ENCODE assay signal across 8 cellular contexts in the genomic region with DNA sequence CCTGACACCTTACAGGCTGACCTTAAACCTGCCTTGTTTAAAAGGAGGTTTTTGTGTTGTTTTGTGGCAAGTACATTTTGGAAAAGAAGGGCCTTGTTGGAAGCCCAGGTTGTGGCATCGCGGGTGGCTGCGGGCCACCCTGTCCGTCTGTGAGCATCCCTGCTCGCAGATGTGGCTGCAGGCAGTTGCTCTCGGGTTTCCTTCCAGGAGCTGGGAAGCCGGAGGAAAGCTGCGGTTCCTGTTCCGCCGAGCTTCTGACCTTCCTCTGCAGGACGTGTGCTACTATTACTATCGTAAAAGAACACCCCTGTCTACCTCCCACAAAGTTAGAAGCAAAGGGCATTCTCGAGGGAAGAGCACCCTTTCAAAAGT. TPM values are rescaled to one million over a fixed set of nuclear protein-coding genes. Genes with fewer than 3 reads are reported as not detected.
A peak's percentile ranks its signal among the peaks of the same experiment; 100 is the strongest.
DNase-seq lines count a peak whose midpoint lies in the region; ATAC-seq and TF ChIP-seq lines count a peak whose summit lies in the region.

No MANE protein-coding gene starts in this region.

- TF ChIP-seq CTCF in GM23338 (conservative IDR thresholded peaks at IDR 0.05; ENCODE audit: low read depth in 2 of 2) (no peak), spleen (IDR thresholded peaks at IDR 0.05 in 8 of 11, conservative IDR thresholded peaks at IDR 0.05 in 3 of 11) (no peak)

- in situ Hi-C loops in T47D (cut with HindIII; ENCODE audit: low pct_unique_long_range_greater_than_20kb, low sequenced_read_pairs): no loop called here

- H3K9me2 ChIP-seq in GM23338 (ENCODE audit: insufficient read depth): no peaks in the 10 kb centered on the region

- H3K4me1 Mint-ChIP-seq in GM23338: peaks cover 29% of the 10 kb centered on the region; the same call in 2 of the 3 replicates

- no peak for TF ChIP-seq POLR2A in spleen (IDR thresholded peaks at IDR 0.05)

- no peaks in the 10 kb centered on the region; the same call in 1 of the 2 replicates for H3F3A ChIP-seq in GM23338 (replicated peaks; ENCODE audit: low read depth)

- peaks cover 37% of the 10 kb centered on the region for H3K9me3 Mint-ChIP-seq in GM23338

- H3K4me3 ChIP-seq in GM23338: peak overlapping the region; percentile 87
- H3K4me3 ChIP-seq in spleen: peak overlapping the region; percentile 65 to 97 (median 88)

- peak overlapping the region; percentile 95 for H3K27ac Mint-ChIP-seq in GM23338

- DNase-seq in NCI-H2227 (lab: John Stamatoyannopoulos, UW; ENCODE audit: unreplicated experiment): peak; percentile 28
- DNase-seq in NCI-H2227 treated with DMSO at 0.1 percent for 48 hours (lab: John Stamatoyannopoulos, UW): no peak
- DNase-seq in GM23338 (ENCODE audit: low spot score): peak; percentile 67
- peak; percentile 52 for DNase-seq in NCI-H69 (lab: John Stamatoyannopoulos, UW)
- DNase-seq in T47D (ENCODE audit: low read depth in 1 of 2, low spot score in 1 of 2): peak; percentile 25 to 59
- peak; percentile 50 for DNase-seq in iris pigment epithelial cell (ENCODE audit: low read depth)
- DNase-seq in spleen: peak; percentile 85
- DNase-seq in NOMO-1 treated with dmso at 0.1 percent for 144 hours (lab: John Stamatoyannopoulos, UW; ENCODE audit: unreplicated experiment): no peak

- H4K20me1 ChIP-seq in GM23338 (replicated peaks; ENCODE audit: insufficient read depth): no peaks in the 10 kb centered on the region

- H3K4me3 Mint-ChIP-seq in GM23338: peak overlapping the region; percentile 89

- H3K27me3 Mint-ChIP-seq in GM23338 (ENCODE audit: insufficient read depth, low read depth, poor library complexity): peaks cover 6% of the 10 kb centered on the region

- H3K79me2 ChIP-seq in GM23338 (replicated peaks; ENCODE audit: insufficient read depth): peaks cover 50% of the 10 kb centered on the region

- ATAC-seq in GM23338: peak; percentile 54

- H3K27ac ChIP-seq in GM23338 (ENCODE audit: low read depth): peak overlapping the region; percentile 76
- peak overlapping the region in 7 of 8 donors; percentile 85 to 95 (median 90) for H3K27ac ChIP-seq in spleen

- intact Hi-C loops in spleen (cut with DNase I; ENCODE audit: low total_unique reads): no loop called here

- H3K4me1 ChIP-seq in GM23338 (ENCODE audit: insufficient read depth): peaks cover 33% of the 10 kb centered on the region
- H3K4me1 ChIP-seq in spleen: peaks cover 5 to 49% (median 30%) of the 10 kb centered on the region in 6 donors

- peak overlapping the region; percentile 47; the same call in 1 of the 2 replicates for H2AFZ ChIP-seq in GM23338

- H3K9me3 ChIP-seq in spleen: peaks cover 0 to 13% (median 0%) of the 10 kb centered on the region in 8 donors

- WGBS in spleen, 5 donors: 0 to 1% (median 0%) methylated on average over 13 of the region's 13 CpGs

- peaks cover 10% of the 10 kb centered on the region; the same call in 1 of the 2 replicates for H3K36me3 ChIP-seq in GM23338 (ENCODE audit: insufficient read depth)
- H3K36me3 ChIP-seq in spleen: peaks cover 0 to 25% (median 8%) of the 10 kb centered on the region in 6 donors

- H3K36me3 Mint-ChIP-seq in GM23338 (ENCODE audit: low read depth): peaks cover 39% of the 10 kb centered on the region

- peak overlapping the region; percentile 89 for H3K4me2 ChIP-seq in GM23338

- no peaks in the 10 kb centered on the region for H3K27me3 ChIP-seq in GM23338 (ENCODE audit: insufficient read depth)
- H3K27me3 ChIP-seq in spleen (replicated peaks in 1 of 7): no peaks in the 10 kb centered on the region

TF ChIP-seq in GM23338, 12 proteins besides CTCF, POLR2A, EP300 and RAD21 (continues in another document):
- TF ChIP-seq, protein P1, sequence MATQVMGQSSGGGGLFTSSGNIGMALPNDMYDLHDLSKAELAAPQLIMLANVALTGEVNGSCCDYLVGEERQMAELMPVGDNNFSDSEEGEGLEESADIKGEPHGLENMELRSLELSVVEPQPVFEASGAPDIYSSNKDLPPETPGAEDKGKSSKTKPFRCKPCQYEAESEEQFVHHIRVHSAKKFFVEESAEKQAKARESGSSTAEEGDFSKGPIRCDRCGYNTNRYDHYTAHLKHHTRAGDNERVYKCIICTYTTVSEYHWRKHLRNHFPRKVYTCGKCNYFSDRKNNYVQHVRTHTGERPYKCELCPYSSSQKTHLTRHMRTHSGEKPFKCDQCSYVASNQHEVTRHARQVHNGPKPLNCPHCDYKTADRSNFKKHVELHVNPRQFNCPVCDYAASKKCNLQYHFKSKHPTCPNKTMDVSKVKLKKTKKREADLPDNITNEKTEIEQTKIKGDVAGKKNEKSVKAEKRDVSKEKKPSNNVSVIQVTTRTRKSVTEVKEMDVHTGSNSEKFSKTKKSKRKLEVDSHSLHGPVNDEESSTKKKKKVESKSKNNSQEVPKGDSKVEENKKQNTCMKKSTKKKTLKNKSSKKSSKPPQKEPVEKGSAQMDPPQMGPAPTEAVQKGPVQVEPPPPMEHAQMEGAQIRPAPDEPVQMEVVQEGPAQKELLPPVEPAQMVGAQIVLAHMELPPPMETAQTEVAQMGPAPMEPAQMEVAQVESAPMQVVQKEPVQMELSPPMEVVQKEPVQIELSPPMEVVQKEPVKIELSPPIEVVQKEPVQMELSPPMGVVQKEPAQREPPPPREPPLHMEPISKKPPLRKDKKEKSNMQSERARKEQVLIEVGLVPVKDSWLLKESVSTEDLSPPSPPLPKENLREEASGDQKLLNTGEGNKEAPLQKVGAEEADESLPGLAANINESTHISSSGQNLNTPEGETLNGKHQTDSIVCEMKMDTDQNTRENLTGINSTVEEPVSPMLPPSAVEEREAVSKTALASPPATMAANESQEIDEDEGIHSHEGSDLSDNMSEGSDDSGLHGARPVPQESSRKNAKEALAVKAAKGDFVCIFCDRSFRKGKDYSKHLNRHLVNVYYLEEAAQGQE (IDR thresholded peaks at IDR 0.05; ENCODE audit: unreplicated experiment): no peak
- TF ChIP-seq ZNF331 (CRISPR knock-in tag; IDR thresholded peaks at IDR 0.05; ENCODE audit: low read depth) (no peak), ZNF114 (CRISPR knock-in tag; IDR thresholded peaks at IDR 0.05) (no peak), EZH2phosphoT487 (IDR thresholded peaks at IDR 0.05; ENCODE audit: unreplicated experiment) (no peak), POLR2AphosphoS5 (IDR thresholded peaks at IDR 0.05; ENCODE audit: low read depth) (no peak), CREB1 (CRISPR knock-in tag; IDR thresholded peaks at IDR 0.05; ENCODE audit: low read depth) (no peak), EZH2 (IDR thresholded peaks at IDR 0.05; ENCODE audit: low read depth, unreplicated experiment) (no peak)

RNA-seq across cellular contexts. Expression of a gene that starts 0.8 kb away (rescaled TPM):
- 107 and 112 TPM in 2 replicates for total RNA-seq in GM23338 (2014; rRNA removed; shearing (Covaris generic))
- polyA plus RNA-seq in GM23338 (2016; fragmentation: Nextera tagmentation; extraction: Ambion mirVana) (152 and 161 TPM in 2 replicates), spleen (10 to 100 TPM; 74.3 to 78.7 (median 76.6) TPM)
- 100 to 1,000 TPM in 3 of 7 donors, 10 to 100 TPM in 4; 59.3 to 134 (median 62.9) TPM for total RNA-seq in spleen

RNA-seq across cellular contexts. Expression of a gene that starts 53.3 kb away (rescaled TPM):
- total RNA-seq in GM23338 (2014; rRNA removed; shearing (Covaris generic)): not detected in 2 replicates
- polyA plus RNA-seq in GM23338 (2016; fragmentation: Nextera tagmentation; extraction: Ambion mirVana) (0.12 TPM in 1 of 2 replicates, not detected in the other), spleen (not detected)
- not detected for total RNA-seq in spleen

Comparison
In these comparisons a context has a peak if more than half of its experiments do, and no peak if none do; other contexts are left out.
1. DNase-seq: peak in NCI-H2227 (single experiment), GM23338 (single experiment), NCI-H69 (single experiment), T47D (2 of 2), iris pigment epithelial cell (single experiment) and spleen (single experiment); none in NCI-H2227 treated with DMSO at 0.1 percent for 48 hours (single experiment) and NOMO-1 treated with dmso at 0.1 percent for 144 hours (single experiment).